ENCODE assay signal across 11 cellular contexts in genomic region chr3:48426401-48426909, GRCh38. TPM values are rescaled to one million over a fixed set of nuclear protein-coding genes. Genes with fewer than 3 reads are reported as not detected.
DNase-seq lines count a peak whose midpoint lies in the region; ATAC-seq, FAIRE-seq and TF ChIP-seq lines count a peak whose summit lies in the region.
"Had no signal": no experiment of that assay in that cellular context is flagged by ENCODE, and none has a peak within 500 bp of the region (broad histone marks: within the 10 kb centered on the region; RNA-seq: fewer than 3 reads in every experiment).

No MANE protein-coding gene starts in this region.

- H3K27ac Mint-ChIP-seq in GM23338, result no peak overlapping the region
- H3K27ac Mint-ChIP-seq: activated T-helper 17 cell treated with anti-CD3 and anti-CD28 coated beads, Interleukin-2, amount 50 U/mL, for 72 hours had no signal

- TF ChIP-seq CTCF in GM23338 (conservative IDR thresholded peaks at IDR 0.05; ENCODE audit: low read depth in 2 of 2) (no peak), dorsolateral prefrontal cortex (IDR thresholded peaks at IDR 0.05 in 54 of 56, conservative IDR thresholded peaks at IDR 0.05 in 2 of 56; ENCODE audit: low read depth in 1 of 56, partially characterized antibody in 56 of 56) (peak in 5 of 56 donors; percentile 5 to 19 (median 10)), HepG2 (CRISPR knock-in tag; IDR thresholded peaks at IDR 0.05) (no peak), testis (IDR thresholded peaks at IDR 0.05) (no peak)

- DNase-seq in GM23338 (ENCODE audit: low spot score), result no peak
- peak; percentile 41 to 95 (median 90) for DNase-seq in dorsolateral prefrontal cortex
- no peak for DNase-seq in HepG2 (ENCODE audit: low spot score)
- DNase-seq in testis, result no peak
- no peak for DNase-seq in NCI-H1694 (lab: John Stamatoyannopoulos, UW)
- no peak for DNase-seq in mesenteric fat pad (ENCODE audit: low spot score)
- DNase-seq: AML-193; effector memory CD4-positive, alpha-beta T cell had no signal

- peaks cover 51% of the 10 kb centered on the region for H3K4me1 Mint-ChIP-seq in GM23338
- H3K4me1 Mint-ChIP-seq: activated T-helper 17 cell treated with anti-CD3 and anti-CD28 coated beads, Interleukin-2, amount 50 U/mL, for 72 hours had no signal

- H3K4me3 Mint-ChIP-seq in GM23338, result no peak overlapping the region; the same call in 2 of the 3 replicates
- H3K4me3 Mint-ChIP-seq: activated T-helper 17 cell treated with anti-CD3 and anti-CD28 coated beads, Interleukin-2, amount 50 U/mL, for 72 hours had no signal

- ATAC-seq in GM23338 (no peak), HepG2 (no peak), HG03039 (IDR thresholded peaks at IDR 0.05; ENCODE audit: unreplicated experiment) (no peak)
- ATAC-seq: activated T-helper 17 cell treated with anti-CD3 and anti-CD28 coated beads, Interleukin-2, amount 50 U/mL, for 72 hours had no signal

- TF ChIP-seq RAD21 in HepG2 (CRISPR knock-in tag; IDR thresholded peaks at IDR 0.05), result no peak

- H3K4me1 ChIP-seq in GM23338 (ENCODE audit: insufficient read depth), result peaks cover 30% of the 10 kb centered on the region
- peaks cover 79% of the 10 kb centered on the region for H3K4me1 ChIP-seq in HepG2 (ENCODE audit: insufficient read depth, low read length)
- H3K4me1 ChIP-seq in rectal smooth muscle tissue (ENCODE audit: control insufficient read depth, insufficient read depth, low read length), result peaks cover 42% of the 10 kb centered on the region
- peaks cover 50% of the 10 kb centered on the region for H3K4me1 ChIP-seq in testis

- TF ChIP-seq POLR2A in HepG2 (IDR thresholded peaks at IDR 0.05; ENCODE audit: insufficient read depth in 1 of 2, low read depth in 2 of 2, low read length in 2 of 2), result peak in 1 of 2 experiments; percentile 26; a peak in 1 of 4 replicates
- TF ChIP-seq POLR2A in testis (IDR thresholded peaks at IDR 0.05), result no peak

- H2AFZ ChIP-seq in GM23338, result no peak overlapping the region
- H2AFZ ChIP-seq in HepG2 (ENCODE audit: low read length), result no peak overlapping the region

- H3F3A ChIP-seq in GM23338 (replicated peaks; ENCODE audit: low read depth), result peaks cover 11% of the 10 kb centered on the region

- H3K79me2 ChIP-seq in GM23338 (replicated peaks; ENCODE audit: insufficient read depth) (peaks cover 60% of the 10 kb centered on the region), HepG2 (ENCODE audit: insufficient read depth, low read length) (peaks cover 69% of the 10 kb centered on the region)

- no TSS peak for BruUV-seq in HepG2 (replicated peaks; lab: Mats Ljungman, UMichigan)

- peaks cover 30% of the 10 kb centered on the region for H4K20me1 ChIP-seq in GM23338 (replicated peaks; ENCODE audit: insufficient read depth)
- H4K20me1 ChIP-seq in HepG2 (ENCODE audit: insufficient read depth, low read length), result peaks cover 68% of the 10 kb centered on the region

- TF ChIP-seq EP300 in HepG2 (IDR thresholded peaks at IDR 0.05; ENCODE audit: low read depth in 2 of 2, low read length in 2 of 2) (no peak), HepG2 (CRISPR knock-in tag; IDR thresholded peaks at IDR 0.05; ENCODE audit: borderline replicate concordance) (no peak)

- in situ Hi-C loops in HepG2 (cut with HindIII; ENCODE audit: extremely low pct_ligation_motif_present, low pct_unique_long_range_greater_than_20kb), result no loop called here

- FAIRE-seq in HepG2 (lab: Jason Lieb, UNC), result no peak

- H3K4me2 ChIP-seq in GM23338 (no peak overlapping the region), HepG2 (ENCODE audit: low read depth, low read length) (peak overlapping the region; percentile 100)

- 0 out of 2 replicates have a peak overlapping the region, but pooled peaks have one; percentile 23 for H3K4me3 ChIP-seq in GM23338
- peak overlapping the region; percentile 18 to 94 (median 78) for H3K4me3 ChIP-seq in dorsolateral prefrontal cortex
- peak overlapping the region; percentile 79 to 93 (median 86) for H3K4me3 ChIP-seq in HepG2 (replicated peaks in 1 of 3; ENCODE audit: insufficient read depth in 1 of 3, low read depth in 2 of 3, low read length in 3 of 3)
- peak overlapping the region; percentile 44 for H3K4me3 ChIP-seq in rectal smooth muscle tissue (ENCODE audit: low read length)
- no peak overlapping the region for H3K4me3 ChIP-seq in testis

- intact Hi-C loops in dorsolateral prefrontal cortex (cut with DNase I) (no loop called here), HepG2 (cut with micrococcal nuclease; ENCODE audit: unreplicated experiment) (no loop called here), testis (cut with DNase I; ENCODE audit: low total_unique reads) (no loop called here)

- H3K27me3 ChIP-seq in GM23338 (ENCODE audit: insufficient read depth), result no peaks in the 10 kb centered on the region
- H3K27me3 ChIP-seq in dorsolateral prefrontal cortex, result no peaks in the 10 kb centered on the region
- H3K27me3 ChIP-seq in HepG2 (ENCODE audit: control insufficient read depth in 1 of 2, insufficient read depth in 2 of 2, low read length in 2 of 2), result no peaks in the 10 kb centered on the region
- H3K27me3 ChIP-seq in rectal smooth muscle tissue (ENCODE audit: control insufficient read depth, insufficient read depth, low read length), result no peaks in the 10 kb centered on the region
- no peaks in the 10 kb centered on the region for H3K27me3 ChIP-seq in testis

- POLR2A ChIA-PET in HepG2 (lab: Yijun Ruan, JAX), result interaction anchor here (0.9 to 9.0 kb wide), 6 partner anchors 7 to 47 kb away, joined by 3 to 130 read pairs (median 10); partner anchors contain the start of genes CCDC51 and TMA7

- H3K9me2 ChIP-seq in GM23338 (ENCODE audit: insufficient read depth), result no peaks in the 10 kb centered on the region

- peaks cover 38% of the 10 kb centered on the region for H3K36me3 Mint-ChIP-seq in GM23338 (ENCODE audit: low read depth)

- no peaks in the 10 kb centered on the region for H3K9me3 ChIP-seq in HepG2 (ENCODE audit: low read length)
- H3K9me3 ChIP-seq in testis, result no peaks in the 10 kb centered on the region

- peaks cover 18% of the 10 kb centered on the region for H3K27me3 Mint-ChIP-seq in GM23338 (ENCODE audit: insufficient read depth, low read depth, poor library complexity)
- H3K27me3 Mint-ChIP-seq: activated T-helper 17 cell treated with anti-CD3 and anti-CD28 coated beads, Interleukin-2, amount 50 U/mL, for 72 hours had no signal

- 29% methylated on average over 10 of the region's 11 CpGs for WGBS in HepG2 (ENCODE audit: low lambda C conversion rate)
- 52 to 56% methylated on average over 11 of the region's 11 CpGs for WGBS in testis, 2 donors

- CTCF ChIA-PET in HepG2 (lab: Yijun Ruan, JAX; ENCODE audit: low intra/inter-chr PET ratio, low total read pairs), result interaction anchor here (3.1 kb wide), 1 partner anchor 9 kb away, joined by 14 read pairs; no protein-coding TSS in a partner anchor

- H3K9ac ChIP-seq in HepG2 (ENCODE audit: insufficient read depth, low read depth, low read length) (peak overlapping the region; percentile 96), rectal smooth muscle tissue (ENCODE audit: low read length) (no peak overlapping the region)

- H3K27ac ChIP-seq in GM23338 (ENCODE audit: low read depth), result 0 out of 2 replicates have a peak overlapping the region, but pooled peaks have one; percentile 39
- peak overlapping the region; percentile 91 to 100 (median 97) for H3K27ac ChIP-seq in dorsolateral prefrontal cortex
- peak overlapping the region; percentile 99 for H3K27ac ChIP-seq in HepG2 (ENCODE audit: extremely low read length, insufficient read depth, low read length)
- H3K27ac ChIP-seq in rectal smooth muscle tissue (ENCODE audit: low read depth, low read length), result peak overlapping the region; percentile 88
- peak overlapping the region in 1 of 2 donors; percentile 91 for H3K27ac ChIP-seq in testis

- peaks cover 3% of the 10 kb centered on the region; the same call in 1 of the 3 replicates for H3K9me3 Mint-ChIP-seq in GM23338
- H3K9me3 Mint-ChIP-seq: activated T-helper 17 cell treated with anti-CD3 and anti-CD28 coated beads, Interleukin-2, amount 50 U/mL, for 72 hours had no signal

- H3K36me3 ChIP-seq in GM23338 (ENCODE audit: insufficient read depth), result no peaks in the 10 kb centered on the region; the same call in 1 of the 2 replicates
- H3K36me3 ChIP-seq in HepG2 (replicated peaks in 1 of 2; ENCODE audit: control insufficient read depth in 1 of 2, insufficient read depth in 2 of 2, low read length in 2 of 2), result peaks cover 26 to 43% of the 10 kb centered on the region in 2 experiments; a peak in 4 of 5 replicates
- H3K36me3 ChIP-seq in rectal smooth muscle tissue (ENCODE audit: control insufficient read depth, insufficient read depth, low read length), result no peaks in the 10 kb centered on the region
- no peaks in the 10 kb centered on the region for H3K36me3 ChIP-seq in testis (ENCODE audit: low read depth, missing control alignments)

RNA-seq across cellular contexts. Expression of gene PLXNB1, which starts 3.4 kb away (rescaled TPM):
- 144 and 164 TPM in 2 replicates for total RNA-seq in GM23338 (2014; rRNA removed; shearing (Covaris generic))
- polyA plus RNA-seq in GM23338 (2016; fragmentation: Nextera tagmentation; extraction: Ambion mirVana) (49.0 and 49.3 TPM in 2 replicates), HepG2 (2011; rRNA removed) (143 and 179 TPM in 2 replicates), testis (ENCODE audit: insufficient read depth, low read depth, low replicate concordance) (41.5 TPM)
- total RNA-seq in dorsolateral prefrontal cortex (100 to 1,000 TPM in 116 of 120 experiments, 10 to 100 TPM in 4; 88.5 to 492 (median 177) TPM), HepG2 (2016; rRNA removed; fragmentation: Illumina TruSeq; extraction: Trizol) (25.4 and 86.0 TPM in 2 replicates), testis (10 to 100 TPM; 70.2 to 79.2 TPM), mesenteric fat pad (40.0 TPM)
- 33.1 and 33.9 TPM in 2 replicates for total RNA-seq in HepG2 (2016; cell fraction: cytosol; rRNA removed; fragmentation: Illumina TruSeq; extraction: Trizol; ENCODE audit: low read depth)
- total RNA-seq in HepG2 (2016; cell fraction: insoluble cytoplasmic fraction; rRNA removed; fragmentation: Illumina TruSeq; extraction: Trizol), result 23.9 and 92.3 TPM in 2 replicates
- total RNA-seq in HepG2 (2016; cell fraction: membrane; rRNA removed; fragmentation: Illumina TruSeq; extraction: Trizol), result 30.7 and 31.8 TPM in 2 replicates
- 140 and 158 TPM in 2 replicates for total RNA-seq in HepG2 (2016; cell fraction: nucleus; rRNA removed; fragmentation: Illumina TruSeq; extraction: Trizol)
- polyA plus RNA-seq in HepG2 (2011; cell fraction: cytosol; rRNA removed), result 71.5 and 83.2 TPM in 2 replicates
- polyA plus RNA-seq in HepG2 (2011; cell fraction: nucleus; rRNA removed), result 1,144 and 1,345 TPM in 2 replicates
- 140 and 149 TPM in 2 replicates for polyA plus RNA-seq in HepG2 (2012)
- polyA plus RNA-seq in HepG2 (2016; cell fraction: cytosol; fragmentation: Illumina TruSeq; extraction: Trizol; ENCODE audit: low read depth), result 5.5 and 6.7 TPM in 2 replicates
- 23.3 and 26.9 TPM in 2 replicates for polyA plus RNA-seq in HepG2 (2016; cell fraction: insoluble cytoplasmic fraction; fragmentation: Illumina TruSeq; extraction: Trizol; ENCODE audit: low read depth)
- polyA plus RNA-seq in HepG2 (2016; cell fraction: membrane; fragmentation: Illumina TruSeq; extraction: Trizol; ENCODE audit: low read depth), result 12.8 and 12.9 TPM in 2 replicates
- polyA plus RNA-seq in HepG2 (2016; cell fraction: nucleus; fragmentation: Illumina TruSeq; extraction: Trizol; ENCODE audit: insufficient read depth, low read depth), result 420 and 470 TPM in 2 replicates
- polyA minus RNA-seq in HepG2 (2011; rRNA and poly(A)+ RNA removed; ENCODE audit: low replicate concordance), result 83.4 and 325 TPM in 2 replicates
- polyA minus RNA-seq in HepG2 (2011; cell fraction: cytosol; rRNA and poly(A)+ RNA removed), result 54.4 and 79.5 TPM in 2 replicates
- polyA minus RNA-seq in HepG2 (2011; cell fraction: nucleus; rRNA and poly(A)+ RNA removed), result 295 and 329 TPM in 2 replicates

RNA-seq across cellular contexts. Expression of gene CCDC51, which starts 13.5 kb away (rescaled TPM):
- 24.1 and 28.9 TPM in 2 replicates for total RNA-seq in GM23338 (2014; rRNA removed; shearing (Covaris generic))
- 20.8 and 22.2 TPM in 2 replicates for polyA plus RNA-seq in GM23338 (2016; fragmentation: Nextera tagmentation; extraction: Ambion mirVana)
- 10 to 100 TPM in 60 of 120 experiments, 1 to 10 TPM in 60; 5.5 to 17.7 (median 10.0) TPM for total RNA-seq in dorsolateral prefrontal cortex
- total RNA-seq in HepG2 (2016; rRNA removed; fragmentation: Illumina TruSeq; extraction: Trizol), result 29.4 and 38.3 TPM in 2 replicates
- 7.6 and 8.2 TPM in 2 replicates for total RNA-seq in HepG2 (2016; cell fraction: cytosol; rRNA removed; fragmentation: Illumina TruSeq; extraction: Trizol; ENCODE audit: low read depth)
- 33.5 and 38.7 TPM in 2 replicates for total RNA-seq in HepG2 (2016; cell fraction: insoluble cytoplasmic fraction; rRNA removed; fragmentation: Illumina TruSeq; extraction: Trizol)
- 12.2 and 12.5 TPM in 2 replicates for total RNA-seq in HepG2 (2016; cell fraction: membrane; rRNA removed; fragmentation: Illumina TruSeq; extraction: Trizol)
- total RNA-seq in HepG2 (2016; cell fraction: nucleus; rRNA removed; fragmentation: Illumina TruSeq; extraction: Trizol), result 12.4 and 13.6 TPM in 2 replicates
- polyA plus RNA-seq in HepG2 (2011; rRNA removed), result 15.5 and 18.1 TPM in 2 replicates
- polyA plus RNA-seq in HepG2 (2011; cell fraction: cytosol; rRNA removed), result 16.8 and 19.2 TPM in 2 replicates
- 6.5 and 8.5 TPM in 2 replicates for polyA plus RNA-seq in HepG2 (2011; cell fraction: nucleus; rRNA removed)
- 8.4 and 9.8 TPM in 2 replicates for polyA plus RNA-seq in HepG2 (2012)
- polyA plus RNA-seq in HepG2 (2016; cell fraction: cytosol; fragmentation: Illumina TruSeq; extraction: Trizol; ENCODE audit: low read depth), result 3.9 and 4.9 TPM in 2 replicates
- 29.3 and 29.9 TPM in 2 replicates for polyA plus RNA-seq in HepG2 (2016; cell fraction: insoluble cytoplasmic fraction; fragmentation: Illumina TruSeq; extraction: Trizol; ENCODE audit: low read depth)
- polyA plus RNA-seq in HepG2 (2016; cell fraction: membrane; fragmentation: Illumina TruSeq; extraction: Trizol; ENCODE audit: low read depth), result 8.0 TPM in 2 replicates
- polyA plus RNA-seq in HepG2 (2016; cell fraction: nucleus; fragmentation: Illumina TruSeq; extraction: Trizol; ENCODE audit: insufficient read depth, low read depth), result 16.3 and 19.0 TPM in 2 replicates
- 11.3 and 25.4 TPM in 2 replicates for polyA minus RNA-seq in HepG2 (2011; rRNA and poly(A)+ RNA removed; ENCODE audit: low replicate concordance)
- polyA minus RNA-seq in HepG2 (2011; cell fraction: cytosol; rRNA and poly(A)+ RNA removed), result 4.5 and 4.7 TPM in 2 replicates
- polyA minus RNA-seq in HepG2 (2011; cell fraction: nucleus; rRNA and poly(A)+ RNA removed), result 3.0 and 3.3 TPM in 2 replicates
- total RNA-seq in testis, result 10 to 100 TPM; 11.7 to 16.0 TPM
- polyA plus RNA-seq in testis (ENCODE audit: insufficient read depth, low read depth, low replicate concordance), result 16.0 TPM
- 11.6 TPM for total RNA-seq in mesenteric fat pad

RNA-seq across cellular contexts. Expression of gene TMA7, which starts 13.6 kb away (rescaled TPM):
- 362 and 419 TPM in 2 replicates for total RNA-seq in GM23338 (2014; rRNA removed; shearing (Covaris generic))
- 2,089 and 2,333 TPM in 2 replicates for polyA plus RNA-seq in GM23338 (2016; fragmentation: Nextera tagmentation; extraction: Ambion mirVana)
- total RNA-seq in dorsolateral prefrontal cortex, result 100 to 1,000 TPM; 127 to 251 (median 193) TPM
- total RNA-seq in HepG2 (2016; rRNA removed; fragmentation: Illumina TruSeq; extraction: Trizol), result 486 and 510 TPM in 2 replicates
- total RNA-seq in HepG2 (2016; cell fraction: cytosol; rRNA removed; fragmentation: Illumina TruSeq; extraction: Trizol; ENCODE audit: low read depth), result 913 and 1,296 TPM in 2 replicates
- 511 and 522 TPM in 2 replicates for total RNA-seq in HepG2 (2016; cell fraction: insoluble cytoplasmic fraction; rRNA removed; fragmentation: Illumina TruSeq; extraction: Trizol)
- 763 and 886 TPM in 2 replicates for total RNA-seq in HepG2 (2016; cell fraction: membrane; rRNA removed; fragmentation: Illumina TruSeq; extraction: Trizol)
- total RNA-seq in HepG2 (2016; cell fraction: nucleus; rRNA removed; fragmentation: Illumina TruSeq; extraction: Trizol), result 177 and 187 TPM in 2 replicates
- 80.9 and 100 TPM in 2 replicates for polyA plus RNA-seq in HepG2 (2011; rRNA removed)
- polyA plus RNA-seq in HepG2 (2011; cell fraction: cytosol; rRNA removed), result 69.9 and 96.6 TPM in 2 replicates
- polyA plus RNA-seq in HepG2 (2011; cell fraction: nucleus; rRNA removed), result 23.2 and 42.0 TPM in 2 replicates
- polyA plus RNA-seq in HepG2 (2012), result 194 and 244 TPM in 2 replicates
- 1,200 and 1,620 TPM in 2 replicates for polyA plus RNA-seq in HepG2 (2016; cell fraction: cytosol; fragmentation: Illumina TruSeq; extraction: Trizol; ENCODE audit: low read depth)
- 517 and 532 TPM in 2 replicates for polyA plus RNA-seq in HepG2 (2016; cell fraction: insoluble cytoplasmic fraction; fragmentation: Illumina TruSeq; extraction: Trizol; ENCODE audit: low read depth)
- 742 and 956 TPM in 2 replicates for polyA plus RNA-seq in HepG2 (2016; cell fraction: membrane; fragmentation: Illumina TruSeq; extraction: Trizol; ENCODE audit: low read depth)
- polyA plus RNA-seq in HepG2 (2016; cell fraction: nucleus; fragmentation: Illumina TruSeq; extraction: Trizol; ENCODE audit: insufficient read depth, low read depth), result 336 and 389 TPM in 2 replicates
- 4.4 and 15.7 TPM in 2 replicates for polyA minus RNA-seq in HepG2 (2011; rRNA and poly(A)+ RNA removed; ENCODE audit: low replicate concordance)
- 18.7 and 23.2 TPM in 2 replicates for polyA minus RNA-seq in HepG2 (2011; cell fraction: cytosol; rRNA and poly(A)+ RNA removed)
- polyA minus RNA-seq in HepG2 (2011; cell fraction: nucleus; rRNA and poly(A)+ RNA removed), result 18.4 and 25.9 TPM in 2 replicates
- total RNA-seq in testis, result 100 to 1,000 TPM; 380 to 393 TPM
- polyA plus RNA-seq in testis (ENCODE audit: insufficient read depth, low read depth, low replicate concordance), result 425 TPM
- 144 TPM for total RNA-seq in mesenteric fat pad

RNA-seq across cellular contexts. Expression of gene ATRIP, which starts 20.1 kb away (rescaled TPM):
- total RNA-seq in GM23338 (2014; rRNA removed; shearing (Covaris generic)), result 17.3 and 17.6 TPM in 2 replicates
- 5.8 and 6.1 TPM in 2 replicates for polyA plus RNA-seq in GM23338 (2016; fragmentation: Nextera tagmentation; extraction: Ambion mirVana)
- 10 to 100 TPM in 5 of 120 experiments, 1 to 10 TPM in 115; 3.5 to 10.4 (median 6.0) TPM for total RNA-seq in dorsolateral prefrontal cortex
- 11.4 and 12.5 TPM in 2 replicates for total RNA-seq in HepG2 (2016; rRNA removed; fragmentation: Illumina TruSeq; extraction: Trizol)
- 2.6 and 2.7 TPM in 2 replicates for total RNA-seq in HepG2 (2016; cell fraction: cytosol; rRNA removed; fragmentation: Illumina TruSeq; extraction: Trizol; ENCODE audit: low read depth)
- total RNA-seq in HepG2 (2016; cell fraction: insoluble cytoplasmic fraction; rRNA removed; fragmentation: Illumina TruSeq; extraction: Trizol), result 9.5 and 10.4 TPM in 2 replicates
- total RNA-seq in HepG2 (2016; cell fraction: membrane; rRNA removed; fragmentation: Illumina TruSeq; extraction: Trizol), result 2.4 and 3.4 TPM in 2 replicates
- total RNA-seq in HepG2 (2016; cell fraction: nucleus; rRNA removed; fragmentation: Illumina TruSeq; extraction: Trizol), result 7.4 and 11.0 TPM in 2 replicates
- polyA plus RNA-seq in HepG2 (2011; rRNA removed), result 5.1 and 5.3 TPM in 2 replicates
- 3.7 and 4.7 TPM in 2 replicates for polyA plus RNA-seq in HepG2 (2011; cell fraction: cytosol; rRNA removed)
- 12.6 and 13.3 TPM in 2 replicates for polyA plus RNA-seq in HepG2 (2011; cell fraction: nucleus; rRNA removed)
- 3.2 and 4.1 TPM in 2 replicates for polyA plus RNA-seq in HepG2 (2012)
- polyA plus RNA-seq in HepG2 (2016; cell fraction: cytosol; fragmentation: Illumina TruSeq; extraction: Trizol; ENCODE audit: low read depth), result 0.97 and 1.0 TPM in 2 replicates
- polyA plus RNA-seq in HepG2 (2016; cell fraction: insoluble cytoplasmic fraction; fragmentation: Illumina TruSeq; extraction: Trizol; ENCODE audit: low read depth), result 7.8 and 11.5 TPM in 2 replicates
- polyA plus RNA-seq in HepG2 (2016; cell fraction: membrane; fragmentation: Illumina TruSeq; extraction: Trizol; ENCODE audit: low read depth), result 1.2 and 1.5 TPM in 2 replicates
- 14.7 and 21.6 TPM in 2 replicates for polyA plus RNA-seq in HepG2 (2016; cell fraction: nucleus; fragmentation: Illumina TruSeq; extraction: Trizol; ENCODE audit: insufficient read depth, low read depth)
- 11.5 and 35.8 TPM in 2 replicates for polyA minus RNA-seq in HepG2 (2011; rRNA and poly(A)+ RNA removed; ENCODE audit: low replicate concordance)
- polyA minus RNA-seq in HepG2 (2011; cell fraction: cytosol; rRNA and poly(A)+ RNA removed), result 2.1 and 3.8 TPM in 2 replicates
- 5.2 and 9.8 TPM in 2 replicates for polyA minus RNA-seq in HepG2 (2011; cell fraction: nucleus; rRNA and poly(A)+ RNA removed)
- total RNA-seq in testis, result 10 to 100 TPM; 25.0 to 26.3 TPM
- 56.5 TPM for polyA plus RNA-seq in testis (ENCODE audit: insufficient read depth, low read depth, low replicate concordance)
- total RNA-seq in mesenteric fat pad, result 7.2 TPM

RNA-seq across cellular contexts. Expression of gene FBXW12, which starts 54.4 kb away (rescaled TPM):
- total RNA-seq in GM23338 (2014; rRNA removed; shearing (Covaris generic)), result not detected in 2 replicates
- polyA plus RNA-seq in GM23338 (2016; fragmentation: Nextera tagmentation; extraction: Ambion mirVana), result 0.21 and 0.73 TPM in 2 replicates
- 1 to 10 TPM in 107 of 120 experiments, under 1 TPM in 13; 0.40 to 4.1 (median 1.8) TPM for total RNA-seq in dorsolateral prefrontal cortex
- not detected in 2 replicates for total RNA-seq in HepG2 (2016; rRNA removed; fragmentation: Illumina TruSeq; extraction: Trizol)
- not detected in 2 replicates for total RNA-seq in HepG2 (2016; cell fraction: cytosol; rRNA removed; fragmentation: Illumina TruSeq; extraction: Trizol; ENCODE audit: low read depth)
- total RNA-seq in HepG2 (2016; cell fraction: insoluble cytoplasmic fraction; rRNA removed; fragmentation: Illumina TruSeq; extraction: Trizol), result not detected in 2 replicates
- not detected in 2 replicates for total RNA-seq in HepG2 (2016; cell fraction: membrane; rRNA removed; fragmentation: Illumina TruSeq; extraction: Trizol)
- not detected in 2 replicates for total RNA-seq in HepG2 (2016; cell fraction: nucleus; rRNA removed; fragmentation: Illumina TruSeq; extraction: Trizol)
- not detected in 2 replicates for polyA plus RNA-seq in HepG2 (2011; rRNA removed)
- polyA plus RNA-seq in HepG2 (2011; cell fraction: cytosol; rRNA removed), result not detected in 2 replicates
- not detected in 2 replicates for polyA plus RNA-seq in HepG2 (2011; cell fraction: nucleus; rRNA removed)
- polyA plus RNA-seq in HepG2 (2012), result 0.25 and 0.48 TPM in 2 replicates
- not detected in 2 replicates for polyA plus RNA-seq in HepG2 (2016; cell fraction: cytosol; fragmentation: Illumina TruSeq; extraction: Trizol; ENCODE audit: low read depth)
- polyA plus RNA-seq in HepG2 (2016; cell fraction: insoluble cytoplasmic fraction; fragmentation: Illumina TruSeq; extraction: Trizol; ENCODE audit: low read depth), result not detected in 2 replicates
- not detected in 2 replicates for polyA plus RNA-seq in HepG2 (2016; cell fraction: membrane; fragmentation: Illumina TruSeq; extraction: Trizol; ENCODE audit: low read depth)
- polyA plus RNA-seq in HepG2 (2016; cell fraction: nucleus; fragmentation: Illumina TruSeq; extraction: Trizol; ENCODE audit: insufficient read depth, low read depth), result not detected in 2 replicates
- polyA minus RNA-seq in HepG2 (2011; rRNA and poly(A)+ RNA removed; ENCODE audit: low replicate concordance), result not detected in 2 replicates
- not detected in 2 replicates for polyA minus RNA-seq in HepG2 (2011; cell fraction: cytosol; rRNA and poly(A)+ RNA removed)
- polyA minus RNA-seq in HepG2 (2011; cell fraction: nucleus; rRNA and poly(A)+ RNA removed), result not detected in 2 replicates
- total RNA-seq in testis, result 1 to 10 TPM in 1 of 2 donors, under 1 TPM in 1; 0.81 to 2.0 TPM
- 0.98 TPM for polyA plus RNA-seq in testis (ENCODE audit: insufficient read depth, low read depth, low replicate concordance)
- total RNA-seq in mesenteric fat pad, result not detected
- total RNA-seq: activated T-helper 17 cell treated with anti-CD3 and anti-CD28 coated beads, Interleukin-2, amount 50 U/mL, for 72 hours had no signal

Comparison
In these comparisons a context has a peak if more than half of its experiments do, and no peak if none do; other contexts are left out.
1. DNase-seq: peak in dorsolateral prefrontal cortex (10 of 10); none in GM23338 (single experiment), HepG2 (single experiment), testis (single experiment), NCI-H1694 (single experiment) and mesenteric fat pad (single experiment).
2. H3K4me3 ChIP-seq: peak in GM23338 (single experiment), dorsolateral prefrontal cortex (59 of 59), HepG2 (3 of 3) and rectal smooth muscle tissue (single experiment); none in testis (0 of 2).